In the genomic region with DNA sequence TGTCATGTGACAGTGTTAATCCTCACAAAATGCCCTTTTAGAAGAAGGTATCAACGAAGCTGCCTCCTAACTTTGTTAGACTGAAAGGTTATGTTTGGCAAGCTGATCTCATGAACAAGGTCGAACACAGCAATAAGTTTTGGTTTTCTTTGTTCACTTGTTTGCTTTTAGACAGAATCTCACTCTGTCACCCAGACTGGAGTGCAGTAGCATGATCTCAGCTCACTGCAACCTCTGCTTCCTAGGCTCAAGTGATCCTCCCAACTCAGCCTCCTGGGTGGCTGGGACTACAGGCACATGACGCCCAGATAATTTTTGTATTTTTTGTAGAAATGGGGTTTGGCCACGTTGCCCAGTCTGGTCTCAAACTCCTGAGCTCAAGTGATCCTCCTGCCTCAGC, we compare ENCODE assay signal across 24 cellular contexts. TPM values are rescaled to one million over a fixed set of nuclear protein-coding genes. Genes with fewer than 3 reads are reported as not detected.
DNase-seq lines count a peak whose midpoint lies in the region; ATAC-seq, FAIRE-seq and TF ChIP-seq lines count a peak whose summit lies in the region.
"Had no signal": no experiment of that assay in that cellular context is flagged by ENCODE, and none has a peak within 500 bp of the region (broad histone marks: within the 10 kb centered on the region; RNA-seq: fewer than 3 reads in every experiment).

No MANE protein-coding gene starts in this region.

- H3K4me3 ChIP-seq in mesenchymal stem cell (ENCODE audit: insufficient read depth in 1 of 2, low read depth in 1 of 2, low read length in 2 of 2) (no peak overlapping the region), sigmoid colon (no peak overlapping the region)
- H3K4me3 ChIP-seq: A549, BLaER1 had no signal

- TF ChIP-seq CTCF in sigmoid colon (IDR thresholded peaks at IDR 0.05), result no peak

- H3K4me2 ChIP-seq in mesenchymal stem cell (ENCODE audit: low read length, poor library complexity, severe bottlenecking), result no peak overlapping the region
- H3K4me2 ChIP-seq: A549 had no signal

- peak overlapping the region; percentile 41 for H2AK5ac ChIP-seq in mesenchymal stem cell (ENCODE audit: low read length, severe bottlenecking)

- no peak overlapping the region for H3K18ac ChIP-seq in mesenchymal stem cell (ENCODE audit: low read depth in 1 of 2, low read length in 2 of 2)

- H2BK5ac ChIP-seq in mesenchymal stem cell (ENCODE audit: low read depth, low read length, poor library complexity, severe bottlenecking), result no peak overlapping the region

- TF ChIP-seq POLR2A in GM12891 (IDR thresholded peaks at IDR 0.05; ENCODE audit: low read depth, low read length), result no peak
- TF ChIP-seq POLR2A in sigmoid colon (IDR thresholded peaks at IDR 0.05), result no peak

- 76% methylated on average over 4 of the region's 4 CpGs for WGBS in mesenchymal stem cell
- 57 to 80% methylated on average over 4 of the region's 4 CpGs for WGBS in sigmoid colon, 2 donors

- H2BK12ac ChIP-seq in mesenchymal stem cell (ENCODE audit: low read length in 2 of 2), result no peak overlapping the region

- no peak overlapping the region for H2BK15ac ChIP-seq in mesenchymal stem cell (ENCODE audit: low read depth, poor library complexity, severe bottlenecking)

- no peak overlapping the region for H3K9ac ChIP-seq in mesenchymal stem cell (ENCODE audit: low read length)
- H3K9ac ChIP-seq: BLaER1 had no signal

- peak; percentile 51 for FAIRE-seq in GM12891 (lab: Jason Lieb, UNC)
- FAIRE-seq: A549, G401.6, GM12892, GM18507 had no signal

- H3K79me1 ChIP-seq in mesenchymal stem cell (replicated peaks; ENCODE audit: low read length, poor library complexity, severe bottlenecking), result no peaks in the 10 kb centered on the region

- no peak for TF ChIP-seq EP300 in sigmoid colon (IDR thresholded peaks at IDR 0.05)

- no peak overlapping the region for H3K23ac ChIP-seq in mesenchymal stem cell (ENCODE audit: low read length in 2 of 2)

- no peak overlapping the region for H2AFZ ChIP-seq in mesenchymal stem cell (ENCODE audit: low read depth, low read length)

- no peak for DNase-seq in GM12891 (ENCODE audit: insufficient read length, low spot score)
- peak; percentile 28 for DNase-seq in ecto neural progenitor cell (ENCODE audit: low spot score)
- no peak for DNase-seq in mesenchymal stem cell
- DNase-seq in sigmoid colon, result no peak
- DNase-seq in SIG-M5 (lab: John Stamatoyannopoulos, UW), result no peak
- DNase-seq: BE2C; C1 segment of cervical spinal cord; CD4-positive, alpha-beta memory T cell; CD4-positive, CD25-positive, alpha-beta regulatory T cell; CD8-positive, alpha-beta memory T cell; COR-L47; DMS 273 treated with DMSO at 0.1 percent for 48 hours; DMS153; DMS79 treated with DMSO at 0.1 percent for 48 hours; GF-D8 had no signal

- H3K4ac ChIP-seq in mesenchymal stem cell (ENCODE audit: low read depth in 1 of 2, low read length in 2 of 2), result no peak overlapping the region

- H3K9me3 ChIP-seq in mesenchymal stem cell (ENCODE audit: control insufficient read depth, low read length), result no peaks in the 10 kb centered on the region
- no peaks in the 10 kb centered on the region for H3K9me3 ChIP-seq in sigmoid colon
- H3K9me3 ChIP-seq: A549, BE2C had no signal

- H4K91ac ChIP-seq in mesenchymal stem cell (ENCODE audit: low read length), result no peak overlapping the region

- no peak overlapping the region for H3K14ac ChIP-seq in mesenchymal stem cell (ENCODE audit: low read length in 2 of 2)

- H3K27ac ChIP-seq in mesenchymal stem cell (ENCODE audit: low read length, poor library complexity, severe bottlenecking), result no peak overlapping the region
- H3K27ac ChIP-seq in sigmoid colon, result no peak overlapping the region
- H3K27ac ChIP-seq: 22Rv1, A549, BLaER1 had no signal

- peaks cover 9% of the 10 kb centered on the region for H3K4me1 ChIP-seq in mesenchymal stem cell (ENCODE audit: control insufficient read depth, insufficient read depth, low read depth, low read length)
- no peaks in the 10 kb centered on the region for H3K4me1 ChIP-seq in sigmoid colon
- H3K4me1 ChIP-seq: A549, BE2C had no signal

- H3K36me3 ChIP-seq in mesenchymal stem cell (ENCODE audit: control insufficient read depth in 1 of 2, insufficient read depth in 2 of 2, low read depth in 1 of 2, low read length in 2 of 2) (no peaks in the 10 kb centered on the region), sigmoid colon (no peaks in the 10 kb centered on the region)
- H3K36me3 ChIP-seq: BE2C, BLaER1 had no signal

- no peak overlapping the region for H4K8ac ChIP-seq in mesenchymal stem cell (ENCODE audit: low read length)

- no peak for ATAC-seq in HG03469 (IDR thresholded peaks at IDR 0.05; ENCODE audit: unreplicated experiment)
- ATAC-seq: A549 had no signal

- H3K27me3 ChIP-seq in mesenchymal stem cell (ENCODE audit: control insufficient read depth in 1 of 2, insufficient read depth in 1 of 2, low read length in 2 of 2) (peaks cover 0 to 5% of the 10 kb centered on the region in 2 experiments), sigmoid colon (no peaks in the 10 kb centered on the region)
- H3K27me3 ChIP-seq: BE2C, BLaER1 had no signal

- intact Hi-C loops in sigmoid colon (cut with DNase I), result no loop called here

- no peak overlapping the region for H2BK120ac ChIP-seq in mesenchymal stem cell (ENCODE audit: low read depth, low read length)

TF ChIP-seq in GM12891, 5 proteins besides CTCF, POLR2A, EP300 and RAD21:
- no peak for TF ChIP-seq POLR2AphosphoS5 (IDR thresholded peaks at IDR 0.05; ENCODE audit: low read depth, low read length)
- no peak for TF ChIP-seq TAF1 (IDR thresholded peaks at IDR 0.05; ENCODE audit: low read depth, low read length)
- no peak for TF ChIP-seq PAX5 (IDR thresholded peaks at IDR 0.05; ENCODE audit: insufficient read depth, low read length, severe bottlenecking)
- no peak for TF ChIP-seq POU2F2 (IDR thresholded peaks at IDR 0.05; ENCODE audit: low read depth, low read length)
- TF ChIP-seq SPI1 (IDR thresholded peaks at IDR 0.05; ENCODE audit: low read depth, low read length), result no peak

RNA-seq across cellular contexts. Expression of a gene that starts 1.1 kb away (rescaled TPM):
- polyA plus RNA-seq in GM12891 (2012; ENCODE audit: low read depth, missing spikeins), result not detected
- polyA plus RNA-seq in mesenchymal stem cell (2013, experiment 1 of 2), result not detected
- polyA plus RNA-seq in mesenchymal stem cell (2013, experiment 2 of 2), result not detected
- not detected for total RNA-seq in sigmoid colon
- not detected for polyA plus RNA-seq in sigmoid colon
- total RNA-seq: A172; CD4-positive, alpha-beta memory T cell; CD4-positive, CD25-positive, alpha-beta regulatory T cell; CD8-positive, alpha-beta memory T cell had no signal
- polyA plus RNA-seq: A549; CD14-positive monocyte; CD4-positive, alpha-beta memory T cell; CD4-positive, CD25-positive, alpha-beta regulatory T cell; CD8-positive, alpha-beta memory T cell had no signal

RNA-seq across cellular contexts. Expression of a gene that starts 23.4 kb away (rescaled TPM):
- 29.0 TPM for polyA plus RNA-seq in GM12891 (2012; ENCODE audit: low read depth, missing spikeins)
- polyA plus RNA-seq in mesenchymal stem cell (2013, experiment 1 of 2), result 4.2 TPM
- 4.1 TPM for polyA plus RNA-seq in mesenchymal stem cell (2013, experiment 2 of 2)
- 10 to 100 TPM; 11.0 to 14.1 (median 11.4) TPM for total RNA-seq in sigmoid colon
- 1 to 10 TPM; 2.1 to 8.0 (median 4.2) TPM for polyA plus RNA-seq in sigmoid colon
